ENCODE assay signal across 22 cellular contexts in the genomic region with DNA sequence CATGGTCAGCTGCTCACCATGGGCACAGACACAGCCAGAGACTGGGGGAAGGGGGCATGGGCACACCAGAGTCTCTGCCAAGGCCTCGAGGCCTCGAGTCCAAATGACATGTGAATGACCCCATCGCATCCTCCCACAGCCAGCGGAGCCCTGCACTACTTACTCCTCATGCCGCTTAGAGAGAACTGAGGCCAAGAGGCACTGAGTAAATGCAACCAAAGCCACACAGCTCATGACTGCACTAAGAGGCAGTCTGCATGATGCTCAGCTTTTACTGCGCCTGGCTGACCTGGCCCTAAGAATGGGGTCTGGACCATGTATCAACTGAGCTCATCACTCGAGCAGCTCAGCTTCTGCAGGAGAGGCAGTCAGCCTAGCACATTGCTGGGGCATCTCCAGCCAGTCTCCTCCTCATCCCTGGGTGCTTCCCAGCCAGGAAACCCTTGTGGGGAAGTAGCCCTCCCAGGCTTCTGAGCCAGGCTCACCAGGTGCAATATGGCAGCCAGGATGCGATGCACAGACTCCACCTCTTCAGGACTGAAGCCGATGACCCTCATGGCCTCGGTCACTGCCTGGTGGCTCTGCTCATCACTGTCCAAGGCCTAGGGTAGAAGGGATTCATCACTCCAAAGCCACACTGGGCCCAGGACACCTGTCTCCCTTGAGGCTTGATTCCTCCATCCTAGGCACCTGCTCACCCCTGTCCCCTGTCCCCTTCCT. TPM values are rescaled to one million over a fixed set of nuclear protein-coding genes. Genes with fewer than 3 reads are reported as not detected.
DNase-seq lines count a peak whose midpoint lies in the region; ATAC-seq and TF ChIP-seq lines count a peak whose summit lies in the region.
"Had no signal": no experiment of that assay in that cellular context is flagged by ENCODE, and none has a peak within 500 bp of the region (broad histone marks: within the 10 kb centered on the region; RNA-seq: fewer than 3 reads in every experiment).

No MANE protein-coding gene starts in this region.

- no peaks in the 10 kb centered on the region for H3K27me3 ChIP-seq in CD8-positive, alpha-beta T cell (ENCODE audit: insufficient read depth, low read length)
- H3K27me3 ChIP-seq: BLaER1 treated with 17β-estradiol and CSF1 and Interleukin-3, amounts not matched to agents 10 nM and 100 nM; body of pancreas; MG63 had no signal

- no peaks in the 10 kb centered on the region for H3K9me3 ChIP-seq in CD8-positive, alpha-beta T cell (ENCODE audit: low read length)
- H3K9me3 ChIP-seq: BLaER1 treated with 17β-estradiol and CSF1 and Interleukin-3, amounts not matched to agents 10 nM and 100 nM; body of pancreas; MG63; psoas muscle; tibial artery had no signal

- H3K4me3 Mint-ChIP-seq in T-helper 2 cell treated with Interferon-gamma antibody and Interleukin-4, amounts not matched to agents 5 μg/mL and 100 μg/mL, for 36 hours: no peak overlapping the region
- no peak overlapping the region for H3K4me3 Mint-ChIP-seq in CD8-positive, alpha-beta T cell
- H3K4me3 Mint-ChIP-seq in activated naive CD8-positive, alpha-beta T cell treated with anti-CD3 and anti-CD28 coated beads, Interleukin-2, amount 50 U/mL, for 24 hours: no peak overlapping the region

- TF ChIP-seq CTCF in CD8-positive, alpha-beta T cell (IDR thresholded peaks at IDR 0.05): no peak

- H3K27me3 Mint-ChIP-seq in T-helper 2 cell treated with Interferon-gamma antibody and Interleukin-4, amounts not matched to agents 5 μg/mL and 100 μg/mL, for 36 hours (ENCODE audit: low read depth): no peaks in the 10 kb centered on the region
- no peaks in the 10 kb centered on the region for H3K27me3 Mint-ChIP-seq in CD8-positive, alpha-beta T cell (ENCODE audit: low read depth)
- no peaks in the 10 kb centered on the region for H3K27me3 Mint-ChIP-seq in activated naive CD8-positive, alpha-beta T cell treated with anti-CD3 and anti-CD28 coated beads, Interleukin-2, amount 50 U/mL, for 24 hours

- no peak for ATAC-seq in CD8-positive, alpha-beta T cell
- ATAC-seq in activated naive CD8-positive, alpha-beta T cell treated with anti-CD3 and anti-CD28 coated beads, Interleukin-2, amount 50 U/mL, for 24 hours: no peak
- no peak for ATAC-seq in HG03439 (IDR thresholded peaks at IDR 0.05; ENCODE audit: unreplicated experiment)
- ATAC-seq: body of pancreas, psoas muscle had no signal

- no peak for DNase-seq in T-helper 2 cell treated with Interferon-gamma antibody and Interleukin-4, amounts not matched to agents 5 μg/mL and 100 μg/mL, for 36 hours (ENCODE audit: low spot score)
- DNase-seq in T-helper 2 cell (no peak), posterior vena cava (ENCODE audit: low spot score) (peak; percentile 55), NCI-H748 (lab: John Stamatoyannopoulos, UW; ENCODE audit: unreplicated experiment) (no peak), NCI-H774 (lab: John Stamatoyannopoulos, UW) (no peak)
- no peak for DNase-seq in CD8-positive, alpha-beta T cell
- DNase-seq in activated naive CD8-positive, alpha-beta T cell treated with anti-CD3 and anti-CD28 coated beads, Interleukin-2, amount 50 U/mL, for 24 hours: no peak
- DNase-seq: activated naive CD4-positive, alpha-beta T cell treated with anti-CD3 and anti-CD28 coated beads, Interleukin-2, amount 50 U/mL, for 16 hours; body of pancreas; cortex of kidney; foreskin fibroblast; mesendoderm; MG63; NCI-H1694 treated with DMSO at 0.1 percent for 48 hours; NCI-H226; SW 1271; WERI-Rb-1 had no signal

- H3K9me3 Mint-ChIP-seq in T-helper 2 cell treated with Interferon-gamma antibody and Interleukin-4, amounts not matched to agents 5 μg/mL and 100 μg/mL, for 36 hours: no peaks in the 10 kb centered on the region
- H3K9me3 Mint-ChIP-seq in CD8-positive, alpha-beta T cell: no peaks in the 10 kb centered on the region
- H3K9me3 Mint-ChIP-seq in activated naive CD8-positive, alpha-beta T cell treated with anti-CD3 and anti-CD28 coated beads, Interleukin-2, amount 50 U/mL, for 24 hours: no peaks in the 10 kb centered on the region

- H3K4me1 Mint-ChIP-seq in T-helper 2 cell treated with Interferon-gamma antibody and Interleukin-4, amounts not matched to agents 5 μg/mL and 100 μg/mL, for 36 hours (ENCODE audit: low read depth): peaks cover 25% of the 10 kb centered on the region
- peaks cover 29% of the 10 kb centered on the region for H3K4me1 Mint-ChIP-seq in CD8-positive, alpha-beta T cell (ENCODE audit: low read depth)
- H3K4me1 Mint-ChIP-seq in activated naive CD8-positive, alpha-beta T cell treated with anti-CD3 and anti-CD28 coated beads, Interleukin-2, amount 50 U/mL, for 24 hours: peaks cover 40% of the 10 kb centered on the region

- POLR2A ChIA-PET in CD8-positive, alpha-beta T cell (lab: Charles Lee): interaction anchor here (1.6 kb wide), 1 partner anchor 64 kb away, joined by 3 read pairs; no protein-coding TSS in a partner anchor

- H3K4me1 ChIP-seq in CD8-positive, alpha-beta T cell (ENCODE audit: insufficient read depth, low read length): peaks cover 18% of the 10 kb centered on the region
- H3K4me1 ChIP-seq: psoas muscle, tibial artery had no signal

- no peak overlapping the region for H3K4me3 ChIP-seq in CD8-positive, alpha-beta T cell (ENCODE audit: low read depth, low read length)
- H3K4me3 ChIP-seq: BLaER1 treated with 17β-estradiol and CSF1 and Interleukin-3, amounts not matched to agents 10 nM and 100 nM; body of pancreas; MG63; psoas muscle; tibial artery had no signal

- intact Hi-C loops in CD8-positive, alpha-beta T cell (cut with DNase I, micrococcal nuclease): no loop called here
- intact Hi-C loops in posterior vena cava (cut with DNase I): loop anchor here (10.0 kb wide), 2 partner anchors 133 to 163 kb away; no protein-coding TSS in a partner anchor

- peak overlapping the region; percentile 49 for H3K27ac Mint-ChIP-seq in T-helper 2 cell treated with Interferon-gamma antibody and Interleukin-4, amounts not matched to agents 5 μg/mL and 100 μg/mL, for 36 hours
- H3K27ac Mint-ChIP-seq in CD8-positive, alpha-beta T cell: peak overlapping the region; percentile 71
- H3K27ac Mint-ChIP-seq in activated naive CD8-positive, alpha-beta T cell treated with anti-CD3 and anti-CD28 coated beads, Interleukin-2, amount 50 U/mL, for 24 hours: peak overlapping the region; percentile 73

- no peak overlapping the region for H3K27ac ChIP-seq in CD8-positive, alpha-beta T cell (ENCODE audit: low read depth, low read length)
- H3K27ac ChIP-seq: body of pancreas, psoas muscle, tibial artery, WERI-Rb-1 had no signal

- CTCF ChIA-PET in CD8-positive, alpha-beta T cell (lab: Charles Lee): interaction anchor here (1.2 to 5.4 kb wide), 5 partner anchors 11 to 61 kb away, joined by 3 to 55 read pairs (median 10); partner anchors contain the start of gene CCM2

- peaks cover 53% of the 10 kb centered on the region for H3K36me3 ChIP-seq in CD8-positive, alpha-beta T cell (ENCODE audit: insufficient read depth, low read length)
- H3K36me3 ChIP-seq: MG63, WERI-Rb-1 had no signal

- peaks cover 83% of the 10 kb centered on the region for H3K36me3 Mint-ChIP-seq in T-helper 2 cell treated with Interferon-gamma antibody and Interleukin-4, amounts not matched to agents 5 μg/mL and 100 μg/mL, for 36 hours (ENCODE audit: low read depth)
- peaks cover 87% of the 10 kb centered on the region for H3K36me3 Mint-ChIP-seq in CD8-positive, alpha-beta T cell
- peaks cover 75% of the 10 kb centered on the region for H3K36me3 Mint-ChIP-seq in activated naive CD8-positive, alpha-beta T cell treated with anti-CD3 and anti-CD28 coated beads, Interleukin-2, amount 50 U/mL, for 24 hours (ENCODE audit: low read depth)

RNA-seq across cellular contexts. Expression of gene MYO1G, which starts 7.5 kb away (rescaled TPM):
- total RNA-seq in CD8-positive, alpha-beta T cell: 100 to 1,000 TPM; 142 to 143 TPM
- 1 to 10 TPM; 4.9 to 6.3 TPM for total RNA-seq in posterior vena cava
- total RNA-seq: H4 had no signal

RNA-seq across cellular contexts. Expression of gene CCM2, which starts 28.7 kb away (rescaled TPM):
- total RNA-seq in CD8-positive, alpha-beta T cell: 10 to 100 TPM; 42.8 to 44.6 TPM
- total RNA-seq in posterior vena cava: 10 to 100 TPM; 31.8 to 36.9 TPM

Comparison
In these comparisons a context has a peak if more than half of its experiments do, and no peak if none do; other contexts are left out.
1. RNA of gene MYO1G, which starts 7.5 kb away (total RNA-seq): 142 to 143 TPM in CD8-positive, alpha-beta T cell; 4.9 to 6.3 TPM in posterior vena cava; every median in the first group is over 10 times any median in the second.
2. intact Hi-C loops: an anchor here in posterior vena cava (10.0 kb wide); none called in CD8-positive, alpha-beta T cell.
3. Peak in every context shown above with its lines, with median percentiles within 50 percentile points of each other: H3K27ac Mint-ChIP-seq.